8 cellular contexts compared by ENCODE assay signal in genomic region chr21:38805282-38806152, GRCh38. TPM values are rescaled to one million over a fixed set of nuclear protein-coding genes. Genes with fewer than 3 reads are reported as not detected.
A peak's percentile ranks its signal among the peaks of the same experiment; 100 is the strongest.
DNase-seq lines count a peak whose midpoint lies in the region; ATAC-seq and TF ChIP-seq lines count a peak whose summit lies in the region.

TSS of gene ETS2 (plus strand) at chr21:38805929. CDS start at chr21:38810035, 4,106 bp downstream.

- no peaks in the 10 kb centered on the region for H3K9me3 Mint-ChIP-seq in activated naive CD4-positive, alpha-beta T cell treated with anti-CD3 and anti-CD28 coated beads, Interleukin-2, amount 50 U/mL, for 72 hours

- POLR2A ChIA-PET in HEK293T (lab: Yijun Ruan, JAX): interaction anchor here (1.0 kb wide), 1 partner anchor 16 kb away, joined by 3 read pairs; no protein-coding TSS in a partner anchor

- peak; percentile 83 for DNase-seq in ELF-1 (ENCODE audit: low read depth, low spot score)
- peak; percentile 80 for DNase-seq in HEK293T (ENCODE audit: extremely low spot score)
- peak; percentile 96 for DNase-seq in NCI-H1092 treated with DMSO at 0.1 percent for 48 hours (lab: John Stamatoyannopoulos, UW)
- peak; percentile 80 for DNase-seq in SKM-1 (lab: John Stamatoyannopoulos, UW; ENCODE audit: unreplicated experiment)
- DNase-seq in activated naive CD4-positive, alpha-beta T cell treated with anti-CD3 and anti-CD28 coated beads, Interleukin-2, amount 50 U/mL, for 72 hours (ENCODE audit: low spot score in 2 of 2): peak; percentile 67 to 80
- DNase-seq in globus pallidus (ENCODE audit: low spot score): peak; percentile 74
- peak in 53 of 56 donors; percentile 10 to 88 (median 68) for DNase-seq in nucleus accumbens (lab: John Stamatoyannopoulos, UW)
- peak; percentile 66 for DNase-seq in superior temporal gyrus (ENCODE audit: extremely low spot score)

- peak within 1 kb of the TSS; percentile 93 to 96 for H3K27ac Mint-ChIP-seq in activated naive CD4-positive, alpha-beta T cell treated with anti-CD3 and anti-CD28 coated beads, Interleukin-2, amount 50 U/mL, for 72 hours

- peaks cover 27 to 28% of the 10 kb centered on the region in 2 donors for H3K36me3 Mint-ChIP-seq in activated naive CD4-positive, alpha-beta T cell treated with anti-CD3 and anti-CD28 coated beads, Interleukin-2, amount 50 U/mL, for 72 hours

- CTCF ChIA-PET in HEK293T (lab: Yijun Ruan, JAX): interaction anchor here (0.6 kb wide), 1 partner anchor 891 kb away, joined by 3 read pairs; no protein-coding TSS in a partner anchor

- peak; percentile 71 to 84 for ATAC-seq in activated naive CD4-positive, alpha-beta T cell treated with anti-CD3 and anti-CD28 coated beads, Interleukin-2, amount 50 U/mL, for 72 hours

TF ChIP-seq in HEK293T, 16 proteins besides CTCF, POLR2A, EP300 and RAD21:
- TF ChIP-seq CTBP1 (IDR thresholded peaks at IDR 0.05; ENCODE audit: borderline replicate concordance): no peak
- no peak for TF ChIP-seq ZNF384 (IDR thresholded peaks at IDR 0.05)
- TF ChIP-seq L3MBTL2 (conservative IDR thresholded peaks at IDR 0.05): peak; percentile 95
- peak; percentile 61 for TF ChIP-seq PKNOX1 (IDR thresholded peaks at IDR 0.05)

RNA-seq across cellular contexts. Expression of gene ETS2, which starts in this region (rescaled TPM):
- total RNA-seq in activated naive CD4-positive, alpha-beta T cell treated with anti-CD3 and anti-CD28 coated beads, Interleukin-2, amount 50 U/mL, for 72 hours: 10 to 100 TPM; 35.8 to 48.3 TPM

Comparison
In these comparisons a context has a peak if more than half of its experiments do, and no peak if none do; other contexts are left out.
1. Peak in every context shown above with its lines: DNase-seq and ATAC-seq.